ENCODE assay signal across 14 cellular contexts in the genomic region with DNA sequence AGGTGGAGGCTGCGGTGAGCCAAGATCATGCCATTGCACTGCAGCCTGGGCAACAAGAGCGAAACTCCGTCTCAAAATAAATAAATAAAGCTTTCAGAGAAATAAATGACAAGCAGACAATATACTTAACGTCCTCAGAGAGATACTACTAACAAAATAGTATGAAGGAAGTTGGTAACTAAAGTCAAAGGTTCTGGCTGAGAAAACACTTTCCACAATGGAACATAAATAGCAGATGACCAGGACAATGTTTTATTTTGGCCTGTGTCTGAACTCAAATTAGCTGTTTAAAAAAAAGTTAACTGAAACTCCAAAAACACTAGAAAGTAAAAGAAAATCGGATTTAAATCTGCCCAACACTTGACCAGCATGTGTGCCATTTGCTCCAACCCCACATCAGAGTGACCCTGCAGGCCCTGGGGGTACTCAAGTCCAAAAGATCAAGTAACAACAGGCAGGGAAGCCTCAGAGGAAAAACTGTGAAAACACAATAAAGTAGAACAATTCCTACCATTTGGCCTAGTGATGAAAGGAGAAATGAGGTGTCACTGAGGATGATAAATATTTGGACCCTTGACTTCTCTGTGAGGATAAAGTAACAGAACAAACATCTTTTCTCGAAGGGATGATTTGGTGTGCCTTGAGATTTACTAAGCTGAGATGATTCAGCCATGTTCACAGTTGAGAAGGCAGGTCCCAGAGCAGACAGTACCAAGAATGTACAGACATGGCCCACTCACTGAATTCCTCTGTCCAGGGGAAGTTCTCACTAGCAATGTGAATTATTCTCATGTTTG. TPM values are rescaled to one million over a fixed set of nuclear protein-coding genes. Genes with fewer than 3 reads are reported as not detected.
DNase-seq lines count a peak whose midpoint lies in the region; ATAC-seq and FAIRE-seq lines count a peak whose summit lies in the region.
"Had no signal": no experiment of that assay in that cellular context is flagged by ENCODE, and none has a peak within 500 bp of the region (broad histone marks: within the 10 kb centered on the region; RNA-seq: fewer than 3 reads in every experiment).

No MANE protein-coding gene starts in this region.

- no peak overlapping the region for H3K27ac Mint-ChIP-seq in activated naive CD4-positive, alpha-beta T cell treated with anti-CD3 and anti-CD28 coated beads for 36 hours
- H3K27ac Mint-ChIP-seq: activated CD4-positive, alpha-beta T cell treated with anti-CD3 and anti-CD28 coated beads, Interleukin-2, amount 10 ng/mL, durations not matched to agents 24 days and 14 days; CD4-positive, alpha-beta memory T cell had no signal

- H3K9me3 Mint-ChIP-seq in activated naive CD4-positive, alpha-beta T cell treated with anti-CD3 and anti-CD28 coated beads for 36 hours: no peaks in the 10 kb centered on the region
- H3K9me3 Mint-ChIP-seq: activated CD4-positive, alpha-beta T cell treated with anti-CD3 and anti-CD28 coated beads, Interleukin-2, amount 10 ng/mL, durations not matched to agents 24 days and 14 days; CD4-positive, alpha-beta memory T cell had no signal

- no peaks in the 10 kb centered on the region for H3K36me3 Mint-ChIP-seq in activated naive CD4-positive, alpha-beta T cell treated with anti-CD3 and anti-CD28 coated beads for 36 hours (ENCODE audit: low read depth)
- H3K36me3 Mint-ChIP-seq: CD4-positive, alpha-beta memory T cell had no signal

- no peak for ATAC-seq in HG03520 (IDR thresholded peaks at IDR 0.05; ENCODE audit: unreplicated experiment)
- no peak for ATAC-seq in GM21619 (IDR thresholded peaks at IDR 0.05; ENCODE audit: unreplicated experiment)
- ATAC-seq in GM18517 (IDR thresholded peaks at IDR 0.05; ENCODE audit: unreplicated experiment): no peak

- FAIRE-seq in RCC 7860 (lab: Jason Lieb, UNC): peak; percentile 68

- intact Hi-C loops in activated naive CD4-positive, alpha-beta T cell treated with anti-CD3 and anti-CD28 coated beads for 36 hours (cut with micrococcal nuclease): no loop called here

- H3K4me1 Mint-ChIP-seq in activated naive CD4-positive, alpha-beta T cell treated with anti-CD3 and anti-CD28 coated beads for 36 hours (ENCODE audit: low read depth): no peaks in the 10 kb centered on the region
- H3K4me1 Mint-ChIP-seq: activated CD4-positive, alpha-beta T cell treated with anti-CD3 and anti-CD28 coated beads, Interleukin-2, amount 10 ng/mL, durations not matched to agents 24 days and 14 days; CD4-positive, alpha-beta memory T cell had no signal

- in situ Hi-C loops in Caki2 (cut with HindIII; ENCODE audit: low pct_unique_long_range_greater_than_20kb, low sequenced_read_pairs): no loop called here

- peak; percentile 56 for DNase-seq in Caki2 (ENCODE audit: low read depth)
- peak; percentile 68 for DNase-seq in RCC 7860 (ENCODE audit: low spot score)
- peak; percentile 36 for DNase-seq in fibroblast of peridontal ligament (ENCODE audit: extremely low read depth)
- DNase-seq in renal cortical epithelial cell (ENCODE audit: low read depth): peak; percentile 91
- no peak for DNase-seq in activated naive CD4-positive, alpha-beta T cell treated with anti-CD3 and anti-CD28 coated beads for 36 hours
- DNase-seq: activated CD4-positive, alpha-beta T cell treated with anti-CD3 and anti-CD28 coated beads, Interleukin-2, amount 10 ng/mL, durations not matched to agents 24 days and 14 days; activated effector memory CD4-positive, alpha-beta T cell treated with anti-CD3 and anti-CD28 coated beads, Interleukin-2, amount 50 U/mL, for 16 hours; CD4-positive, alpha-beta memory T cell; left cardiac atrium; stimulated activated CD4-positive, alpha-beta T cell treated with anti-CD3 and anti-CD28 coated beads, Interleukin-2, amount 100 ng/mL, for 48 hours; stimulated activated naive CD4-positive, alpha-beta T cell had no signal

- H3K27me3 Mint-ChIP-seq in activated naive CD4-positive, alpha-beta T cell treated with anti-CD3 and anti-CD28 coated beads for 36 hours (ENCODE audit: low read depth): peaks cover 2% of the 10 kb centered on the region

- H3K4me3 Mint-ChIP-seq in activated naive CD4-positive, alpha-beta T cell treated with anti-CD3 and anti-CD28 coated beads for 36 hours: no peak overlapping the region
- H3K4me3 Mint-ChIP-seq: activated CD4-positive, alpha-beta T cell treated with anti-CD3 and anti-CD28 coated beads, Interleukin-2, amount 10 ng/mL, durations not matched to agents 24 days and 14 days; CD4-positive, alpha-beta memory T cell had no signal

- CTCF ChIA-PET in activated naive CD4-positive, alpha-beta T cell treated with anti-CD3 and anti-CD28 coated beads for 36 hours (lab: Charles Lee): no interaction called here

RNA-seq across cellular contexts. Expression of a gene that starts 47.7 kb away (rescaled TPM):
- total RNA-seq in Caki2 (2014; rRNA removed; shearing (Covaris generic); ENCODE audit: low replicate concordance): 49.9 and 62.5 TPM in 2 replicates
- total RNA-seq in renal cortical epithelial cell: 19.2 and 25.7 TPM in 2 replicates
- not detected for total RNA-seq in activated naive CD4-positive, alpha-beta T cell treated with anti-CD3 and anti-CD28 coated beads for 36 hours

Comparison
In these comparisons a context has a peak if more than half of its experiments do, and no peak if none do; other contexts are left out.
1. RNA of a gene that starts 47.7 kb away (total RNA-seq): 49.9 to 62.5 TPM in Caki2 and 19.2 to 25.7 TPM in renal cortical epithelial cell; not detected in activated naive CD4-positive, alpha-beta T cell treated with anti-CD3 and anti-CD28 coated beads for 36 hours; every median in the first group is over 10 times any median in the second.